ENCODE assay signal across 16 cellular contexts in genomic region chr7:121384159-121384745, GRCh38. TPM values are rescaled to one million over a fixed set of nuclear protein-coding genes. Genes with fewer than 3 reads are reported as not detected.
DNase-seq lines count a peak whose midpoint lies in the region; ATAC-seq and TF ChIP-seq lines count a peak whose summit lies in the region.
"Had no signal": no experiment of that assay in that cellular context is flagged by ENCODE, and none has a peak within 500 bp of the region (broad histone marks: within the 10 kb centered on the region; RNA-seq: fewer than 3 reads in every experiment).

No MANE protein-coding gene starts in this region.

- H3K27ac Mint-ChIP-seq in activated B cell treated with CpG ODN at 0.5 μM for 24 hours: peak overlapping the region; percentile 83
- peak overlapping the region; percentile 89 for H3K27ac Mint-ChIP-seq in stimulated activated naive B cell treated with anti-CD40 and anti-IgM and Interleukin-4, amounts not matched to agents 10 μg/mL and 1 μg/mL and 100 μg/mL, for 72 hours
- H3K27ac Mint-ChIP-seq: activated naive CD4-positive, alpha-beta T cell treated with anti-CD3 and anti-CD28 coated beads for 36 hours; WTC11 had no signal

- H3K4me1 ChIP-seq in HEK293 (ENCODE audit: control insufficient read depth, insufficient read depth, low read length): no peaks in the 10 kb centered on the region
- H3K4me1 ChIP-seq: breast epithelium, HAP-1 had no signal

- ATAC-seq in activated B cell treated with CpG ODN at 0.5 μM for 24 hours (ENCODE audit: low read depth): peak; percentile 10
- peak; percentile 45 for ATAC-seq in left colon
- ATAC-seq in stimulated activated naive B cell treated with anti-CD40 and anti-IgM and Interleukin-4, amounts not matched to agents 10 μg/mL and 1 μg/mL and 100 μg/mL, for 72 hours (replicated peaks): no peak
- ATAC-seq in HG03025 (IDR thresholded peaks at IDR 0.05; ENCODE audit: low FRiP score, unreplicated experiment): no peak
- ATAC-seq: T-cell, WTC11 had no signal

- H3K36me3 Mint-ChIP-seq in activated B cell treated with CpG ODN at 0.5 μM for 24 hours (ENCODE audit: low read depth): peaks cover 37% of the 10 kb centered on the region
- H3K36me3 Mint-ChIP-seq in stimulated activated naive B cell treated with anti-CD40 and anti-IgM and Interleukin-4, amounts not matched to agents 10 μg/mL and 1 μg/mL and 100 μg/mL, for 72 hours: peaks cover 34 to 57% of the 10 kb centered on the region in 2 donors

- H3K4me1 Mint-ChIP-seq in activated B cell treated with CpG ODN at 0.5 μM for 24 hours: peaks cover 96% of the 10 kb centered on the region
- H3K4me1 Mint-ChIP-seq in stimulated activated naive B cell treated with anti-CD40 and anti-IgM and Interleukin-4, amounts not matched to agents 10 μg/mL and 1 μg/mL and 100 μg/mL, for 72 hours: peaks cover 58 to 83% of the 10 kb centered on the region in 2 donors

- H3K9me3 Mint-ChIP-seq in activated B cell treated with CpG ODN at 0.5 μM for 24 hours: no peaks in the 10 kb centered on the region
- peaks cover 0 to 4% of the 10 kb centered on the region in 2 donors for H3K9me3 Mint-ChIP-seq in stimulated activated naive B cell treated with anti-CD40 and anti-IgM and Interleukin-4, amounts not matched to agents 10 μg/mL and 1 μg/mL and 100 μg/mL, for 72 hours
- H3K9me3 Mint-ChIP-seq: activated naive CD4-positive, alpha-beta T cell treated with anti-CD3 and anti-CD28 coated beads for 36 hours; T-cell; WTC11 had no signal

- POLR2A ChIA-PET in HEK293 (lab: Yijun Ruan, JAX) (no interaction called here), activated B cell treated with CpG ODN at 0.5 μM for 24 hours (lab: Charles Lee) (interaction anchor here (3.7 to 9.5 kb wide), 2 partner anchors 10 to 11 kb away, joined by 38 to 116 read pairs; partner anchors contain the start of gene FAM3C), GM10248 (lab: Yijun Ruan, JAX) (no interaction called here)

- H3K4me3 Mint-ChIP-seq in activated B cell treated with CpG ODN at 0.5 μM for 24 hours: peak overlapping the region; percentile 62
- peak overlapping the region; percentile 34 to 68 for H3K4me3 Mint-ChIP-seq in stimulated activated naive B cell treated with anti-CD40 and anti-IgM and Interleukin-4, amounts not matched to agents 10 μg/mL and 1 μg/mL and 100 μg/mL, for 72 hours
- H3K4me3 Mint-ChIP-seq: activated naive CD4-positive, alpha-beta T cell treated with anti-CD3 and anti-CD28 coated beads for 36 hours; WTC11 had no signal

- CTCF ChIA-PET in HEK293 (lab: Yijun Ruan, JAX): interaction anchor here (1.3 kb wide), 1 partner anchor 12 kb away, joined by 4 read pairs; no protein-coding TSS in a partner anchor
- CTCF ChIA-PET in activated B cell treated with CpG ODN at 0.5 μM for 24 hours (lab: Charles Lee): interaction anchor here (2.4 to 5.5 kb wide), 2 partner anchors 12 to 17 kb away, joined by 18 to 37 read pairs; partner anchors contain the start of gene FAM3C
- CTCF ChIA-PET in GM10248 (lab: Yijun Ruan, JAX): interaction anchor here (2.6 to 10.4 kb wide), 3 partner anchors 10 to 17 kb away, joined by 21 to 158 read pairs (median 61); partner anchors contain the start of gene FAM3C

- no peak overlapping the region for H3K27ac ChIP-seq in HEK293 (ENCODE audit: extremely low read depth, low read depth, low read length)
- H3K27ac ChIP-seq: breast epithelium, thoracic aorta had no signal

- intact Hi-C loops in activated B cell treated with CpG ODN at 0.5 μM for 24 hours (cut with micrococcal nuclease): no loop called here
- intact Hi-C loops in left colon (cut with DNase I, micrococcal nuclease): no loop called here

- H3K9me3 ChIP-seq in HEK293 (ENCODE audit: control insufficient read depth, insufficient read depth, low read depth, low read length): no peaks in the 10 kb centered on the region
- H3K9me3 ChIP-seq: breast epithelium, HAP-1, thoracic aorta had no signal

- H3K4me3 ChIP-seq in HEK293 (ENCODE audit: low read depth, low read length): no peak overlapping the region
- H3K4me3 ChIP-seq: breast epithelium, HAP-1, thoracic aorta had no signal

- DNase-seq in activated B cell treated with CpG ODN at 0.5 μM for 24 hours (no peak), left colon (no peak), GM10248 (ENCODE audit: extremely low spot score) (no peak), AG08396 (ENCODE audit: low spot score) (no peak)
- DNase-seq in stimulated activated naive B cell treated with anti-CD40 and anti-IgM and Interleukin-4, amounts not matched to agents 10 μg/mL and 1 μg/mL and 100 μg/mL, for 72 hours: no peak
- DNase-seq: activated naive CD4-positive, alpha-beta T cell treated with anti-CD3 and anti-CD28 coated beads for 36 hours; kidney glomerular epithelial cell; MM.1S; NCI-H526 treated with DMSO at 0.1 percent for 48 hours; T-cell had no signal

- H3K27me3 Mint-ChIP-seq in activated B cell treated with CpG ODN at 0.5 μM for 24 hours: no peaks in the 10 kb centered on the region
- no peaks in the 10 kb centered on the region for H3K27me3 Mint-ChIP-seq in stimulated activated naive B cell treated with anti-CD40 and anti-IgM and Interleukin-4, amounts not matched to agents 10 μg/mL and 1 μg/mL and 100 μg/mL, for 72 hours
- H3K27me3 Mint-ChIP-seq: T-cell had no signal

- TF ChIP-seq CTCF in HEK293 (tag by site-specific recombination; IDR thresholded peaks at IDR 0.05) (no peak), activated B cell treated with CpG ODN at 0.5 μM for 24 hours (IDR thresholded peaks at IDR 0.05) (no peak), GM10248 (IDR thresholded peaks at IDR 0.05; ENCODE audit: control extremely low read depth, extremely low read depth, low read depth, missing control alignments) (no peak)

- peaks cover 0 to 9% of the 10 kb centered on the region in 2 experiments; a peak in 1 of 3 replicates for H3K36me3 ChIP-seq in HEK293 (ENCODE audit: control insufficient read depth in 2 of 2, insufficient read depth in 1 of 2, low read length in 2 of 2)
- H3K36me3 ChIP-seq: HAP-1, thoracic aorta had no signal

TF ChIP-seq in HEK293, 187 proteins besides CTCF, POLR2A, EP300 and RAD21:
- TF ChIP-seq, protein P1, sequence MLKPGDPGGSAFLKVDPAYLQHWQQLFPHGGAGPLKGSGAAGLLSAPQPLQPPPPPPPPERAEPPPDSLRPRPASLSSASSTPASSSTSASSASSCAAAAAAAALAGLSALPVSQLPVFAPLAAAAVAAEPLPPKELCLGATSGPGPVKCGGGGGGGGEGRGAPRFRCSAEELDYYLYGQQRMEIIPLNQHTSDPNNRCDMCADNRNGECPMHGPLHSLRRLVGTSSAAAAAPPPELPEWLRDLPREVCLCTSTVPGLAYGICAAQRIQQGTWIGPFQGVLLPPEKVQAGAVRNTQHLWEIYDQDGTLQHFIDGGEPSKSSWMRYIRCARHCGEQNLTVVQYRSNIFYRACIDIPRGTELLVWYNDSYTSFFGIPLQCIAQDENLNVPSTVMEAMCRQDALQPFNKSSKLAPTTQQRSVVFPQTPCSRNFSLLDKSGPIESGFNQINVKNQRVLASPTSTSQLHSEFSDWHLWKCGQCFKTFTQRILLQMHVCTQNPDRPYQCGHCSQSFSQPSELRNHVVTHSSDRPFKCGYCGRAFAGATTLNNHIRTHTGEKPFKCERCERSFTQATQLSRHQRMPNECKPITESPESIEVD (tag by site-specific recombination; IDR thresholded peaks at IDR 0.05): peak; percentile 86
- TF ChIP-seq REPIN1 (tag by site-specific recombination; IDR thresholded peaks at IDR 0.05; ENCODE audit: low read depth): no peak

RNA-seq across cellular contexts. Expression of gene FAM3C, which starts 11.9 kb away (rescaled TPM):
- total RNA-seq in activated B cell treated with CpG ODN at 0.5 μM for 24 hours (54.8 and 59.3 TPM in 2 replicates), left colon (10 to 100 TPM; 46.4 to 51.7 TPM)

RNA-seq across cellular contexts. Expression of gene WNT16, which starts 55.5 kb away (rescaled TPM):
- total RNA-seq in activated B cell treated with CpG ODN at 0.5 μM for 24 hours (4.9 and 6.7 TPM in 2 replicates), left colon (not detected)
- total RNA-seq: activated naive CD4-positive, alpha-beta T cell treated with anti-CD3 and anti-CD28 coated beads for 36 hours; thoracic aorta had no signal

Comparison
In these comparisons a context has a peak if more than half of its experiments do, and no peak if none do; other contexts are left out.
1. ATAC-seq: peak in activated B cell treated with CpG ODN at 0.5 μM for 24 hours (single experiment) and left colon (single experiment); none in stimulated activated naive B cell treated with anti-CD40 and anti-IgM and Interleukin-4, amounts not matched to agents 10 μg/mL and 1 μg/mL and 100 μg/mL, for 72 hours (0 of 2) and HG03025 (single experiment).